8 cellular contexts compared by ENCODE assay signal in the genomic region with DNA sequence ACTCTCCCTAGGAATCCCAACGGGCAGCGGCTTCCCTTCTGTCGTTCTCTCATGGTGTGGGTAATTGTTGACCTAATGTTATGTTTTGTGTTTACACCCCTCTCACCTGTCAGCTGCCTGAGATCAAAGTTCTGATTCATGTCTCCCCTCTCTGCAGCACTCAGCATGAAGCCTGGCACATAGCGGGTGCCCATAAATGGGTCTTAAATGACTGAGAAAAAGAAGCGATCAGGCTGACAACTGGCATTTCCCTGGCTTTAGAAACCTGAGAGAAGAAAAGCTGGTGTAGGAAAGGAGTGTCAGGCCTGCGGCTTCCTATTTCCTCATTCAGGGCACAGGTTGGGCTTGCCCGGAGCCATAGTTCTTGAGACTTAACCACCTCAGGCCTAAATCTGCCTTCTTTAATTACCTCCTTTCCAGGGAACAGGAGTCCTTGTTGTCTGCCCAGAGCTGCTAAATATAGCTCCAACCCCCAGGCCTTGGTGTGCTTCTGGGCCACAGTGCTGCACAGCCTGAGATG. TPM values are rescaled to one million over a fixed set of nuclear protein-coding genes. Genes with fewer than 3 reads are reported as not detected.
DNase-seq lines count a peak whose midpoint lies in the region; ATAC-seq and TF ChIP-seq lines count a peak whose summit lies in the region.

No MANE protein-coding gene starts in this region.

- H3K27me3 ChIP-seq in thoracic aorta (replicated peaks; ENCODE audit: insufficient read depth) = no peaks in the 10 kb centered on the region

- H3K27ac Mint-ChIP-seq in T-helper 2 cell treated with Interferon-gamma antibody and Interleukin-4, amounts not matched to agents 5 μg/mL and 100 μg/mL, for 36 hours = peak overlapping the region; percentile 3
- peak overlapping the region; percentile 80 for H3K27ac Mint-ChIP-seq in activated B cell treated with CpG ODN at 0.5 μM for 24 hours

- no peak for TF ChIP-seq CTCF in activated B cell treated with CpG ODN at 0.5 μM for 24 hours (IDR thresholded peaks at IDR 0.05)
- no peak for TF ChIP-seq CTCF in thoracic aorta (IDR thresholded peaks at IDR 0.05)

- H3K4me1 Mint-ChIP-seq in T-helper 2 cell treated with Interferon-gamma antibody and Interleukin-4, amounts not matched to agents 5 μg/mL and 100 μg/mL, for 36 hours (ENCODE audit: low read depth) = peaks cover 26% of the 10 kb centered on the region
- H3K4me1 Mint-ChIP-seq in activated B cell treated with CpG ODN at 0.5 μM for 24 hours = peaks cover 35% of the 10 kb centered on the region

- CTCF ChIA-PET in activated B cell treated with CpG ODN at 0.5 μM for 24 hours (lab: Charles Lee) = interaction anchor here (0.6 to 1.5 kb wide), 3 partner anchors 55 to 442 kb away, joined by 3 read pairs; no protein-coding TSS in a partner anchor

- H3K4me3 ChIP-seq in thoracic aorta = peak overlapping the region; percentile 40

- H3K4me3 Mint-ChIP-seq in T-helper 2 cell treated with Interferon-gamma antibody and Interleukin-4, amounts not matched to agents 5 μg/mL and 100 μg/mL, for 36 hours = no peak overlapping the region
- peak overlapping the region; percentile 20 for H3K4me3 Mint-ChIP-seq in activated B cell treated with CpG ODN at 0.5 μM for 24 hours

- no peak for DNase-seq in T-helper 2 cell treated with Interferon-gamma antibody and Interleukin-4, amounts not matched to agents 5 μg/mL and 100 μg/mL, for 36 hours (ENCODE audit: low spot score)
- no peak for DNase-seq in T-helper 2 cell
- DNase-seq in activated B cell treated with CpG ODN at 0.5 μM for 24 hours = no peak
- DNase-seq in iris pigment epithelial cell (ENCODE audit: low read depth) = peak; percentile 34
- no peak for DNase-seq in thoracic aorta (ENCODE audit: low spot score)
- DNase-seq in NCI-H2171 (lab: John Stamatoyannopoulos, UW) = no peak
- DNase-seq in occipital lobe (lab: John Stamatoyannopoulos, UW) = no peak

- H3K36me3 ChIP-seq in thoracic aorta = no peaks in the 10 kb centered on the region

- ATAC-seq in activated B cell treated with CpG ODN at 0.5 μM for 24 hours (ENCODE audit: low read depth) = peak; percentile 47
- no peak for ATAC-seq in thoracic aorta (ENCODE audit: insufficient number of reproducible peaks, low FRiP score, low read depth)
- no peak for ATAC-seq in HG02970 (IDR thresholded peaks at IDR 0.05; ENCODE audit: low FRiP score, unreplicated experiment)

- intact Hi-C loops in activated B cell treated with CpG ODN at 0.5 μM for 24 hours (cut with micrococcal nuclease) = loop anchor here (2.0 kb wide), 1 partner anchor 33 kb away; no protein-coding TSS in a partner anchor

- H3K36me3 Mint-ChIP-seq in T-helper 2 cell treated with Interferon-gamma antibody and Interleukin-4, amounts not matched to agents 5 μg/mL and 100 μg/mL, for 36 hours (ENCODE audit: low read depth) = peaks cover 14% of the 10 kb centered on the region
- peaks cover 14% of the 10 kb centered on the region for H3K36me3 Mint-ChIP-seq in activated B cell treated with CpG ODN at 0.5 μM for 24 hours (ENCODE audit: low read depth)

- peak overlapping the region; percentile 65 to 82 for H3K27ac ChIP-seq in thoracic aorta

- no peaks in the 10 kb centered on the region for H3K9me3 Mint-ChIP-seq in T-helper 2 cell treated with Interferon-gamma antibody and Interleukin-4, amounts not matched to agents 5 μg/mL and 100 μg/mL, for 36 hours
- no peaks in the 10 kb centered on the region for H3K9me3 Mint-ChIP-seq in activated B cell treated with CpG ODN at 0.5 μM for 24 hours

- POLR2A ChIA-PET in activated B cell treated with CpG ODN at 0.5 μM for 24 hours (lab: Charles Lee) = interaction anchor here (0.6 to 2.2 kb wide), 4 partner anchors 32 to 116 kb away, joined by 3 to 14 read pairs (median 3); a partner anchor contains a TSS

- no peaks in the 10 kb centered on the region for H3K27me3 Mint-ChIP-seq in T-helper 2 cell treated with Interferon-gamma antibody and Interleukin-4, amounts not matched to agents 5 μg/mL and 100 μg/mL, for 36 hours (ENCODE audit: low read depth)
- no peaks in the 10 kb centered on the region for H3K27me3 Mint-ChIP-seq in activated B cell treated with CpG ODN at 0.5 μM for 24 hours

- H3K4me1 ChIP-seq in thoracic aorta (ENCODE audit: control insufficient read depth in 1 of 2, low read depth in 2 of 2) = peaks cover 42 to 89% of the 10 kb centered on the region in 2 donors

- no peaks in the 10 kb centered on the region for H3K9me3 ChIP-seq in thoracic aorta

RNA-seq across cellular contexts. Expression of a gene that starts 31.8 kb away (rescaled TPM):
- total RNA-seq in activated B cell treated with CpG ODN at 0.5 μM for 24 hours (49.5 and 60.1 TPM in 2 replicates), thoracic aorta (1,000 to 10,000 TPM; 1,568 to 1,607 TPM), occipital lobe (11.7 TPM)

Comparison
In these comparisons a context has a peak if more than half of its experiments do, and no peak if none do; other contexts are left out.
1. RNA of a gene that starts 31.8 kb away (total RNA-seq): 1,568 to 1,607 TPM in thoracic aorta; 49.5 to 60.1 TPM in activated B cell treated with CpG ODN at 0.5 μM for 24 hours and 11.7 TPM in occipital lobe (single experiment); every median in the first group is over 10 times any median in the second.